In the genomic region with DNA sequence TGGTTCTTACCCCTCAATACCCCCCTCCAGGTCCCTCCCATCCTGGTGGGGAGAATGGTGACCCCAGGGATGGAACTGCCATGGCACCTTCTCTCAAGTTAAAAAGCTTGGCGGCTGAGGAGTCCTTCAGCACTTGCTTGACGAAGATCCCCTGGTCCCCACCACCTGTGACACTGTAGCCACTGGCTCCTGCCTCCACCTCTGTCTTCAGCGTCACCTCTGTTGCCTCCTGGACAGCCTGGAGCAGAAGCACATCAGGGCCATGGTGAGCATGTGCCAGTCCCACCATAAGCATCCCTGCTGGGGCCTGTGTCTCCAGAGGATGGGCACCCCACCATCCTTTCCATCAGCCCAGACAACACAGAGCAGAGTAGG, we compare ENCODE assay signal across 18 cellular contexts. TPM values are rescaled to one million over a fixed set of nuclear protein-coding genes. Genes with fewer than 3 reads are reported as not detected.
DNase-seq lines count a peak whose midpoint lies in the region; ATAC-seq, FAIRE-seq and TF ChIP-seq lines count a peak whose summit lies in the region.
"Had no signal": no experiment of that assay in that cellular context is flagged by ENCODE, and none has a peak within 500 bp of the region (broad histone marks: within the 10 kb centered on the region; RNA-seq: fewer than 3 reads in every experiment).

No MANE protein-coding gene starts in this region.

- H3K36me3 ChIP-seq in RWPE2 (ENCODE audit: low read depth), result peaks cover 79% of the 10 kb centered on the region
- H3K36me3 ChIP-seq in kidney (ENCODE audit: control insufficient read depth in 1 of 2, insufficient read depth in 2 of 2, low read length in 2 of 2), result no peaks in the 10 kb centered on the region
- H3K36me3 ChIP-seq in upper lobe of right lung, result no peaks in the 10 kb centered on the region
- H3K36me3 ChIP-seq in Peyer's patch, result no peaks in the 10 kb centered on the region

- no peak overlapping the region for H3K9ac ChIP-seq in kidney (ENCODE audit: low read length in 2 of 2)
- H3K9ac ChIP-seq: BLaER1 had no signal

- FAIRE-seq in kidney (lab: Jason Lieb, UNC), result no peak
- FAIRE-seq: H54, HTR-8/SVneo had no signal

- H3K27ac ChIP-seq in RWPE2 (ENCODE audit: poor library complexity, severe bottlenecking) (no peak overlapping the region), kidney (ENCODE audit: low read depth in 2 of 2, low read length in 2 of 2) (no peak overlapping the region), upper lobe of right lung (no peak overlapping the region), Peyer's patch (no peak overlapping the region)
- H3K27ac ChIP-seq: BLaER1 had no signal

- no peak for TF ChIP-seq POLR2A in Peyer's patch (IDR thresholded peaks at IDR 0.05)

- H3K27me3 ChIP-seq in RWPE2 (ENCODE audit: insufficient read depth, poor library complexity, severe bottlenecking), result no peaks in the 10 kb centered on the region
- H3K27me3 ChIP-seq in upper lobe of right lung, result no peaks in the 10 kb centered on the region
- no peaks in the 10 kb centered on the region for H3K27me3 ChIP-seq in Peyer's patch
- H3K27me3 ChIP-seq: BLaER1 had no signal

- H3K36me3 Mint-ChIP-seq in CD14-positive monocyte, result no peaks in the 10 kb centered on the region
- H3K36me3 Mint-ChIP-seq: CD8-positive, alpha-beta T cell had no signal

- peaks cover 0 to 2% (median 0%) of the 10 kb centered on the region in 7 donors for H3K9me3 Mint-ChIP-seq in CD14-positive monocyte
- H3K9me3 Mint-ChIP-seq: CD8-positive, alpha-beta T cell had no signal

- H3K9me3 ChIP-seq in RWPE2 (ENCODE audit: severe bottlenecking) (no peaks in the 10 kb centered on the region), kidney (ENCODE audit: control insufficient read depth in 1 of 2, low read length in 2 of 2) (no peaks in the 10 kb centered on the region), upper lobe of right lung (no peaks in the 10 kb centered on the region), Peyer's patch (no peaks in the 10 kb centered on the region)
- H3K9me3 ChIP-seq: BLaER1 had no signal

- no peak overlapping the region for H3K4me3 Mint-ChIP-seq in CD14-positive monocyte
- H3K4me3 Mint-ChIP-seq: CD8-positive, alpha-beta T cell; GM23338 had no signal

- DNase-seq in CD14-positive monocyte (ENCODE audit: low spot score), result peak; percentile 41
- peak; percentile 51 for DNase-seq in RWPE2 (ENCODE audit: low spot score)
- peak; percentile 30 for DNase-seq in kidney
- DNase-seq in upper lobe of right lung, result no peak
- DNase-seq in Peyer's patch, result no peak
- no peak for DNase-seq in NCI-H2107 (lab: John Stamatoyannopoulos, UW)
- no peak for DNase-seq in OCI-M1 (lab: John Stamatoyannopoulos, UW)
- DNase-seq: 8988T; Calu3; CD8-positive, alpha-beta T cell; DMS79 treated with DMSO at 0.1 percent for 48 hours; GF-D8; HCEC 1CT had no signal

- peaks cover 8 to 10% (median 8%) of the 10 kb centered on the region in 3 donors for H3K27me3 Mint-ChIP-seq in CD14-positive monocyte (ENCODE audit: low read depth in 3 of 3)

- peaks cover 5% of the 10 kb centered on the region for H3K4me1 Mint-ChIP-seq in CD14-positive monocyte
- H3K4me1 Mint-ChIP-seq: GM23338 had no signal

- intact Hi-C loops in CD14-positive monocyte (cut with micrococcal nuclease), result no loop called here
- intact Hi-C loops in kidney (cut with DNase I), result no loop called here
- intact Hi-C loops in upper lobe of right lung (cut with DNase I), result no loop called here

- H3K4me3 ChIP-seq in RWPE2 (ENCODE audit: severe bottlenecking) (no peak overlapping the region), kidney (ENCODE audit: low read length in 2 of 2) (no peak overlapping the region), upper lobe of right lung (no peak overlapping the region), Peyer's patch (no peak overlapping the region)
- H3K4me3 ChIP-seq: BLaER1, GM23338 had no signal

- no peaks in the 10 kb centered on the region for H3K4me1 ChIP-seq in RWPE2 (ENCODE audit: insufficient read depth, poor library complexity, severe bottlenecking)
- H3K4me1 ChIP-seq in kidney (ENCODE audit: control insufficient read depth in 1 of 2, insufficient read depth in 1 of 2, low read depth in 1 of 2, low read length in 2 of 2), result no peaks in the 10 kb centered on the region
- H3K4me1 ChIP-seq in upper lobe of right lung, result no peaks in the 10 kb centered on the region
- H3K4me1 ChIP-seq in Peyer's patch, result no peaks in the 10 kb centered on the region
- H3K4me1 ChIP-seq: BLaER1 had no signal

- no peak for TF ChIP-seq CTCF in CD14-positive monocyte (IDR thresholded peaks at IDR 0.05)
- no peak for TF ChIP-seq CTCF in RWPE2 (IDR thresholded peaks at IDR 0.05; ENCODE audit: poor library complexity, severe bottlenecking)
- no peak for TF ChIP-seq CTCF in kidney (IDR thresholded peaks at IDR 0.05; ENCODE audit: borderline replicate concordance, extremely low read depth, insufficient read depth)
- no peak for TF ChIP-seq CTCF in upper lobe of right lung (IDR thresholded peaks at IDR 0.05)
- no peak for TF ChIP-seq CTCF in Peyer's patch (IDR thresholded peaks at IDR 0.05)

- H3K27ac Mint-ChIP-seq in CD14-positive monocyte, result no peak overlapping the region
- H3K27ac Mint-ChIP-seq: CD8-positive, alpha-beta T cell; GM23338 had no signal

- ATAC-seq in RWPE2 (ENCODE audit: low read depth), result no peak
- peak; percentile 17 for ATAC-seq in upper lobe of right lung
- ATAC-seq: CD8-positive, alpha-beta T cell; GM23338 had no signal

RNA-seq across cellular contexts. Expression of a gene that starts 22.8 kb away (rescaled TPM):
- under 1 TPM in 1 of 2 donors, not detected in 1; 0.01 TPM for polyA plus RNA-seq in CD14-positive monocyte
- total RNA-seq in kidney, result 72.0 TPM
- 1.1 TPM for polyA plus RNA-seq in kidney (ENCODE audit: insufficient read depth, low read depth, low replicate concordance)
- 13.7 TPM for total RNA-seq in upper lobe of right lung
- total RNA-seq in Peyer's patch, result 10 to 100 TPM in 3 of 4 donors, 1 to 10 TPM in 1; 3.2 to 19.0 (median 10.7) TPM

RNA-seq across cellular contexts. Expression of a gene that starts 30.2 kb away (rescaled TPM):
- polyA plus RNA-seq in CD14-positive monocyte, result under 1 TPM; 0.62 to 0.76 TPM
- 22.6 TPM for total RNA-seq in kidney
- 13.2 TPM for polyA plus RNA-seq in kidney (ENCODE audit: insufficient read depth, low read depth, low replicate concordance)
- total RNA-seq in upper lobe of right lung, result 6.9 TPM
- 1 to 10 TPM in 2 of 4 donors, under 1 TPM in 1, not detected in 1; 0.88 to 3.8 (median 2.8) TPM for total RNA-seq in Peyer's patch

RNA-seq across cellular contexts. Expression of a gene that starts 30.7 kb away (rescaled TPM):
- polyA plus RNA-seq in CD14-positive monocyte (10 to 100 TPM; 15.1 to 15.5 TPM), kidney (ENCODE audit: insufficient read depth, low read depth, low replicate concordance) (not detected)
- total RNA-seq in kidney (3.2 TPM), upper lobe of right lung (3.1 TPM), Peyer's patch (1 to 10 TPM in 2 of 4 donors, not detected in 2; 1.7 to 4.1 TPM)
- total RNA-seq: A673, GM23338 had no signal
- polyA plus RNA-seq: GM23338 had no signal

Comparison
In these comparisons a context has a peak if more than half of its experiments do, and no peak if none do; other contexts are left out.
1. DNase-seq: peak in CD14-positive monocyte (single experiment), RWPE2 (single experiment) and kidney (single experiment); none in upper lobe of right lung (single experiment), Peyer's patch (0 of 3), NCI-H2107 (single experiment) and OCI-M1 (single experiment).